ENCODE assay signal across 5 cellular contexts in genomic region chr20:47461906-47462305, GRCh38. TPM values are rescaled to one million over a fixed set of nuclear protein-coding genes. Genes with fewer than 3 reads are reported as not detected.
DNase-seq lines count a peak whose midpoint lies in the region; ATAC-seq, FAIRE-seq and TF ChIP-seq lines count a peak whose summit lies in the region.
"Not testable (repeated sequence)": the region's sequence is repeated elsewhere in the genome, so short reads cannot be mapped to it uniquely, and the experiment has no call there.

No MANE protein-coding gene starts in this region.

- 99% methylated on average over 5 of the region's 5 CpGs for WGBS in GM12878 (ENCODE audit: insufficient coverage, insufficient replicate concordance, low lambda C conversion rate, missing lambda C conversion rate)

- not testable (repeated sequence) for H3K9me3 ChIP-seq in GM12878 (replicated peaks; ENCODE audit: control insufficient read depth, insufficient read depth, low read length); tibial artery

- intact Hi-C loops in GM12878 (cut with micrococcal nuclease; ENCODE audit: unreplicated experiment); posterior vena cava (cut with DNase I): not testable (repeated sequence)
- intact Hi-C loops in tibial artery (cut with DNase I; ENCODE audit: low total_unique reads), result loop anchor here (10.0 kb wide), 1 partner anchor 187 kb away; no protein-coding TSS in a partner anchor

- H3K27ac Mint-ChIP-seq in osteocyte (ENCODE audit: unreplicated experiment), result peak overlapping the region; percentile 41

- not testable (repeated sequence) for TF ChIP-seq POLR2A in GM12878 (IDR thresholded peaks at IDR 0.05; ENCODE audit: low read depth, low read length)

- not testable (repeated sequence) for H3K27me3 Mint-ChIP-seq in osteocyte (ENCODE audit: unreplicated experiment)

- H2AFZ ChIP-seq in GM12878 (ENCODE audit: control insufficient read depth, low read depth, low read length), result not testable (repeated sequence)

- not testable (repeated sequence) for H3K27me3 ChIP-seq in GM12878 (replicated peaks in 1 of 2; ENCODE audit: control insufficient read depth in 2 of 2, insufficient read depth in 2 of 2, low read length in 1 of 2); tibial artery

- not testable (repeated sequence) for H3K36me3 Mint-ChIP-seq in osteocyte (ENCODE audit: unreplicated experiment)

- not testable (repeated sequence) for H3K4me3 ChIP-seq in GM12878, tibial artery

- not testable (repeated sequence) for ATAC-seq in GM12878

- H3K4me3 Mint-ChIP-seq in osteocyte (ENCODE audit: unreplicated experiment), result not testable (repeated sequence)

- H4K20me1 ChIP-seq in GM12878 (ENCODE audit: control insufficient read depth, insufficient read depth), result not testable (repeated sequence)

- RAD21 ChIA-PET in GM12878 (lab: Charles Lee; ENCODE audit: unreplicated experiment), result interaction anchor here (2.0 kb wide), 1 partner anchor 11 kb away, joined by 6 read pairs; no protein-coding TSS in a partner anchor

- SMC1A ChIA-PET in GM12878 (lab: Charles Lee; ENCODE audit: uncharacterized antibody, unreplicated experiment), result interaction anchor here (0.8 to 3.7 kb wide), 3 partner anchors 9 to 78 kb away, joined by 3 to 10 read pairs (median 3); no protein-coding TSS in a partner anchor

- H3K27ac ChIP-seq in RWPE1 (peak overlapping the region; percentile 98; the same call in 1 of the 2 replicates), tibial artery (peak overlapping the region; percentile 78 to 91)
- H3K27ac ChIP-seq in GM12878 (ENCODE audit: control insufficient read depth, insufficient read depth), result not testable (repeated sequence)

- H3K4me2 ChIP-seq in GM12878 (ENCODE audit: control insufficient read depth, insufficient read depth), result not testable (repeated sequence)

- not testable (repeated sequence) for H3K9me3 Mint-ChIP-seq in osteocyte (ENCODE audit: unreplicated experiment)

- POLR2A ChIA-PET in RWPE1 (lab: Yijun Ruan, JAX; ENCODE audit: low non-redundant PET), result interaction anchor here (0.6 to 1.0 kb wide), 2 partner anchors 24 to 40 kb away, joined by 4 to 5 read pairs; partner anchors contain the start of gene NCOA3
- POLR2A ChIA-PET in GM12878 (lab: Charles Lee), result interaction anchor here (0.6 kb wide), 1 partner anchor 541 kb away, joined by 3 read pairs; no protein-coding TSS in a partner anchor

- H3K4me1 Mint-ChIP-seq in osteocyte (ENCODE audit: unreplicated experiment), result peaks cover 52% of the 10 kb centered on the region

- in situ Hi-C loops in GM12878 (cut with MboI), result not testable (repeated sequence)

- H3K4me1 ChIP-seq in GM12878 (ENCODE audit: control insufficient read depth, insufficient read depth, low read length), result not testable (repeated sequence)
- peaks cover 0 to 47% (median 24%) of the 10 kb centered on the region in 4 donors for H3K4me1 ChIP-seq in tibial artery

- H3K9ac ChIP-seq in GM12878 (ENCODE audit: control insufficient read depth, insufficient read depth, low read length), result not testable (repeated sequence)

- H3K79me2 ChIP-seq in GM12878 (ENCODE audit: control insufficient read depth, insufficient read depth, low read length), result not testable (repeated sequence)

- CTCF ChIA-PET in RWPE1 (lab: Yijun Ruan, JAX), result interaction anchor here (0.6 kb wide), 1 partner anchor 102 kb away, joined by 3 read pairs; no protein-coding TSS in a partner anchor
- CTCF ChIA-PET in GM12878 (lab: Yijun Ruan, JAX), result interaction anchor here (0.6 kb wide), 1 partner anchor 31 kb away, joined by 3 read pairs; no protein-coding TSS in a partner anchor

- H3K36me3 ChIP-seq in GM12878 (ENCODE audit: control insufficient read depth in 2 of 2, insufficient read depth in 2 of 2, low read length in 1 of 2); tibial artery: not testable (repeated sequence)

- FAIRE-seq in GM12878 (lab: Jason Lieb, UNC), result not testable (repeated sequence)

- not testable (repeated sequence) for BruUV-seq in GM12878 (replicated peaks; lab: Mats Ljungman, UMichigan)

- not testable (repeated sequence) for TF ChIP-seq CTCF in RWPE1 (conservative IDR thresholded peaks at IDR 0.05; ENCODE audit: low read depth); GM12878 (IDR thresholded peaks at IDR 0.05 in 2 of 3, conservative IDR thresholded peaks at IDR 0.05 in 1 of 3; ENCODE audit: control insufficient read depth in 2 of 3, extremely low read depth in 1 of 3, insufficient read depth in 1 of 3, low read depth in 3 of 3, low read length in 3 of 3); osteocyte (IDR thresholded peaks at IDR 0.05); tibial artery (IDR thresholded peaks at IDR 0.05)

- DNase-seq in RWPE1 (ENCODE audit: low spot score); GM12878 (ENCODE audit: low read depth, low spot score); osteocyte (ENCODE audit: extremely low spot score, unreplicated experiment); tibial artery: not testable (repeated sequence)
- peak; percentile 3 for DNase-seq in posterior vena cava (ENCODE audit: low spot score)

- TF ChIP-seq EP300 in GM12878 (IDR thresholded peaks at IDR 0.05; ENCODE audit: borderline replicate concordance in 1 of 2, control insufficient read depth in 1 of 2, low read depth in 2 of 2, low read length in 2 of 2), result not testable (repeated sequence)

- not testable (repeated sequence) for TF ChIP-seq RAD21 in GM12878 (IDR thresholded peaks at IDR 0.05; ENCODE audit: insufficient read depth, low read depth, low read length)

TF ChIP-seq in GM12878, 131 proteins besides CTCF, POLR2A, EP300 and RAD21:
- 0 out of 2 replicates have a peak, but pooled peaks have one; percentile 43 for TF ChIP-seq NFXL1 (IDR thresholded peaks at IDR 0.05; ENCODE audit: borderline replicate concordance)

RNA-seq across cellular contexts. Expression of gene NCOA3, which starts 39.8 kb away (rescaled TPM):
- total RNA-seq in GM12878 (2013; cell fraction: nucleolus; rRNA removed), result 241 and 256 TPM in 2 replicates
- total RNA-seq in GM12878 (2014; rRNA removed), result 82.4 and 88.7 TPM in 2 replicates
- 95.3 and 95.8 TPM in 2 replicates for total RNA-seq in GM12878 (2014; rRNA removed; fragmentation: Illumina TruSeq; extraction: Trizol)
- total RNA-seq in GM12878 (2021), result 87.4 and 96.2 TPM in 2 replicates
- 30.3 TPM for polyA plus RNA-seq in GM12878 (2011; ENCODE audit: low read depth)
- 92.6 and 114 TPM in 2 replicates for polyA plus RNA-seq in GM12878 (2011; rRNA removed)
- 60.3 and 60.4 TPM in 2 replicates for polyA plus RNA-seq in GM12878 (2011; cell fraction: cytosol; rRNA removed)
- polyA plus RNA-seq in GM12878 (2011; cell fraction: nucleus; rRNA removed), result 89.9 and 95.2 TPM in 2 replicates
- 38.3 and 50.2 TPM in 2 replicates for polyA plus RNA-seq in GM12878 (2012)
- 78.2 and 94.6 TPM in 2 replicates for polyA plus RNA-seq in GM12878 (2014; fragmentation: Illumina TruSeq; extraction: Trizol)
- 10 to 100 TPM; 16.9 to 18.0 TPM for polyA plus RNA-seq in GM12878 (2014; fragmentation: Nextera tagmentation; extraction: Ambion mirVana)
- 62.4 and 66.0 TPM in 2 replicates for polyA plus RNA-seq in GM12878 (2014; rRNA removed)
- polyA plus RNA-seq in GM12878 (2016; fragmentation: Nextera tagmentation; extraction: Ambion mirVana), result 10 to 100 TPM; 68.1 to 69.1 TPM
- polyA minus RNA-seq in GM12878 (2011; rRNA and poly(A)+ RNA removed), result 126 and 138 TPM in 2 replicates
- polyA minus RNA-seq in GM12878 (2011; cell fraction: cytosol; rRNA and poly(A)+ RNA removed), result 52.3 and 52.4 TPM in 2 replicates
- polyA minus RNA-seq in GM12878 (2011; cell fraction: nucleus; rRNA and poly(A)+ RNA removed), result 48.2 and 66.5 TPM in 2 replicates
- total RNA-seq in osteocyte, result 75.9 and 77.5 TPM in 2 replicates
- total RNA-seq in posterior vena cava, result 10 to 100 TPM; 39.0 to 46.6 TPM
